ENCODE assay signal across 13 cellular contexts in the genomic region with DNA sequence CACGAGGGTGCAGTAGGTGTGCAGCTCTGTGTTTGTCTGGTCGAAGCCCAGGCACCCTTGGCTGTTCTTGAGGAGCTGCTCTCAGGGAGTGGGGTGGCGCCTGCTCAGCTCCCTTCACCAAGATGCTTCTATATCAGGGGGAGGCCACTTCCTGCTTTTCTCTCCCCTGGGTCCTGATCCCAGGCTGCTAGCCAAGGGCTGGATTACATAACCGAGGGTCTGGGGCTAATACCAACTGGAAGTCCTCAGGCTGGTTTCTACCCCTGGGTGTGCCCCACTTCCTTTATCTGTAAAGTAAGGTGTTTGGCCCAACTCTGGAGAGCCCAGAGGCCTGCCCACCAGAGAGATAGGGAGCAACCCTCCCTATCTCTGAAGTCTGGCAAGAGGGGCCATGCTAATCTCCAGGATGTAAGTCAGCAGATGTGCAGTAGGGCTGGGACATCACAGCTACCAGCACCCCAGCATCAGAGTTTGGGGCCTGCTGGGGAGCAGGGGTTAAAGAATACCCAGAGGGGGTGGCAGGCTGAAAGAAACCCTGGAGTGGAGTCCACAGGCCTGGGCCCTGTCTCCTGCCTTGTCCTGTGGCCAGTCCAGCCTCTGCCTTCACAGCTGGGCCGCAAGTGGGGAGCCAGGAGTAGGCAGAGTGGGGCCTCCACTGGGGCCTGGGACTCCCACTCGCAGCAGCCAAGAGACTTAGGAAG. TPM values are rescaled to one million over a fixed set of nuclear protein-coding genes. Genes with fewer than 3 reads are reported as not detected.
DNase-seq lines count a peak whose midpoint lies in the region; ATAC-seq and TF ChIP-seq lines count a peak whose summit lies in the region.
"Had no signal": no experiment of that assay in that cellular context is flagged by ENCODE, and none has a peak within 500 bp of the region (broad histone marks: within the 10 kb centered on the region; RNA-seq: fewer than 3 reads in every experiment).

No MANE protein-coding gene starts in this region.

- TF ChIP-seq CTCF in colonic mucosa (IDR thresholded peaks at IDR 0.05) = no peak

- H3K36me3 ChIP-seq in colonic mucosa (peaks cover 2% of the 10 kb centered on the region), muscle layer of duodenum (ENCODE audit: control insufficient read depth in 1 of 2, insufficient read depth in 2 of 2, low read length in 2 of 2) (peaks cover 14 to 25% of the 10 kb centered on the region in 2 donors)
- H3K36me3 ChIP-seq: SJCRH30 had no signal

- H3K9ac ChIP-seq in colonic mucosa (ENCODE audit: low read depth in 2 of 2, low read length in 2 of 2) = peak overlapping the region; percentile 58 to 81

- peaks cover 0 to 2% of the 10 kb centered on the region in 2 donors for H3K27me3 Mint-ChIP-seq in stimulated activated naive B cell treated with anti-CD40 and anti-IgM and Interleukin-4, amounts not matched to agents 10 μg/mL and 1 μg/mL and 100 μg/mL, for 72 hours
- H3K27me3 Mint-ChIP-seq: CD4-positive, CD25-positive, alpha-beta regulatory T cell had no signal

- H3K4me3 ChIP-seq in colonic mucosa (peak overlapping the region; percentile 52), muscle layer of duodenum (ENCODE audit: low read depth in 1 of 2, low read length in 2 of 2) (peak overlapping the region; percentile 2 to 17)
- H3K4me3 ChIP-seq: SJCRH30 had no signal

- no peak for DNase-seq in Right ventricle myocardium inferior (ENCODE audit: missing footprints)
- no peak for DNase-seq in cardiac septum (ENCODE audit: low spot score)
- DNase-seq in colonic mucosa = peak; percentile 50
- DNase-seq in stimulated activated naive B cell treated with anti-CD40 and anti-IgM and Interleukin-4, amounts not matched to agents 10 μg/mL and 1 μg/mL and 100 μg/mL, for 72 hours = no peak
- no peak for DNase-seq in G401 (ENCODE audit: low spot score)
- DNase-seq in midbrain (lab: John Stamatoyannopoulos, UW) = no peak
- DNase-seq: activated CD8-positive, alpha-beta memory T cell treated with anti-CD3 and anti-CD28 coated beads for 24 hours; CD4-positive, CD25-positive, alpha-beta regulatory T cell; foreskin fibroblast; NCI-H1048 had no signal

- H3K9me3 ChIP-seq in colonic mucosa (no peaks in the 10 kb centered on the region), muscle layer of duodenum (ENCODE audit: control insufficient read depth in 1 of 2, low read length in 2 of 2) (no peaks in the 10 kb centered on the region)
- H3K9me3 ChIP-seq: SJCRH30 had no signal

- no peak overlapping the region for H3K4me3 Mint-ChIP-seq in stimulated activated naive B cell treated with anti-CD40 and anti-IgM and Interleukin-4, amounts not matched to agents 10 μg/mL and 1 μg/mL and 100 μg/mL, for 72 hours

- peak; percentile 52 for ATAC-seq in Right ventricle myocardium inferior
- ATAC-seq in stimulated activated naive B cell treated with anti-CD40 and anti-IgM and Interleukin-4, amounts not matched to agents 10 μg/mL and 1 μg/mL and 100 μg/mL, for 72 hours (replicated peaks) = no peak
- ATAC-seq in GM21737 (IDR thresholded peaks at IDR 0.05; ENCODE audit: unreplicated experiment) = no peak

- H3K27ac Mint-ChIP-seq in stimulated activated naive B cell treated with anti-CD40 and anti-IgM and Interleukin-4, amounts not matched to agents 10 μg/mL and 1 μg/mL and 100 μg/mL, for 72 hours = no peak overlapping the region
- H3K27ac Mint-ChIP-seq: CD4-positive, CD25-positive, alpha-beta regulatory T cell had no signal

- H3K4me1 ChIP-seq in colonic mucosa (peaks cover 4% of the 10 kb centered on the region), muscle layer of duodenum (ENCODE audit: control insufficient read depth in 1 of 2, insufficient read depth in 2 of 2, low read length in 2 of 2) (peaks cover 7 to 36% of the 10 kb centered on the region in 2 donors)

- in situ Hi-C loops in G401 (cut with HindIII; ENCODE audit: low sequenced_read_pairs) = no loop called here

- H3K27ac ChIP-seq in colonic mucosa = peak overlapping the region; percentile 87
- peak overlapping the region; percentile 45 for H3K27ac ChIP-seq in muscle layer of duodenum (ENCODE audit: low read length)
- H3K27ac ChIP-seq: SJCRH30 had no signal

- intact Hi-C loops in Right ventricle myocardium inferior (cut with DNase I) (no loop called here), cardiac septum (cut with DNase I) (no loop called here), colonic mucosa (cut with DNase I) (no loop called here)

- no peaks in the 10 kb centered on the region for H3K36me3 Mint-ChIP-seq in stimulated activated naive B cell treated with anti-CD40 and anti-IgM and Interleukin-4, amounts not matched to agents 10 μg/mL and 1 μg/mL and 100 μg/mL, for 72 hours
- H3K36me3 Mint-ChIP-seq: CD4-positive, CD25-positive, alpha-beta regulatory T cell had no signal

- H3K27me3 ChIP-seq in colonic mucosa (no peaks in the 10 kb centered on the region), muscle layer of duodenum (ENCODE audit: low read depth, low read length) (no peaks in the 10 kb centered on the region)
- H3K27me3 ChIP-seq: SJCRH30 had no signal

- H3K4me1 Mint-ChIP-seq in stimulated activated naive B cell treated with anti-CD40 and anti-IgM and Interleukin-4, amounts not matched to agents 10 μg/mL and 1 μg/mL and 100 μg/mL, for 72 hours = no peaks in the 10 kb centered on the region
- H3K4me1 Mint-ChIP-seq: CD4-positive, CD25-positive, alpha-beta regulatory T cell had no signal

- no peaks in the 10 kb centered on the region for H3K9me3 Mint-ChIP-seq in stimulated activated naive B cell treated with anti-CD40 and anti-IgM and Interleukin-4, amounts not matched to agents 10 μg/mL and 1 μg/mL and 100 μg/mL, for 72 hours
- H3K9me3 Mint-ChIP-seq: CD4-positive, CD25-positive, alpha-beta regulatory T cell had no signal

RNA-seq across cellular contexts. Expression of a gene that starts 2.1 kb away (rescaled TPM):
- total RNA-seq in Right ventricle myocardium inferior (129 TPM), cardiac septum (21.2 TPM), colonic mucosa (100 to 1,000 TPM; 744 to 902 TPM)
- 0.27 TPM in 1 of 2 replicates, not detected in the other for total RNA-seq in G401 (2014; rRNA removed; shearing (Covaris generic))
- total RNA-seq: CD4-positive, CD25-positive, alpha-beta regulatory T cell had no signal

RNA-seq across cellular contexts. Expression of a gene that starts 23.3 kb away (rescaled TPM):
- total RNA-seq in Right ventricle myocardium inferior (16.5 TPM), cardiac septum (27.2 TPM), colonic mucosa (10 to 100 TPM; 28.6 to 44.1 TPM)
- 102 and 125 TPM in 2 replicates for total RNA-seq in G401 (2014; rRNA removed; shearing (Covaris generic))

RNA-seq across cellular contexts. Expression of a gene that starts 29.0 kb away (rescaled TPM):
- total RNA-seq in Right ventricle myocardium inferior = 185 TPM
- total RNA-seq in cardiac septum = 186 TPM
- 100 to 1,000 TPM; 179 to 273 TPM for total RNA-seq in colonic mucosa
- 518 and 580 TPM in 2 replicates for total RNA-seq in G401 (2014; rRNA removed; shearing (Covaris generic))

RNA-seq across cellular contexts. Expression of a gene that starts 43.1 kb away (rescaled TPM):
- total RNA-seq in Right ventricle myocardium inferior = 53.7 TPM
- total RNA-seq in cardiac septum = 47.7 TPM
- 10 to 100 TPM; 47.2 to 53.5 TPM for total RNA-seq in colonic mucosa
- 19.1 and 40.6 TPM in 2 replicates for total RNA-seq in G401 (2014; rRNA removed; shearing (Covaris generic))

Comparison
In these comparisons a context has a peak if more than half of its experiments do, and no peak if none do; other contexts are left out.
1. RNA of a gene that starts 2.1 kb away (total RNA-seq): 744 to 902 TPM in colonic mucosa, 129 TPM in Right ventricle myocardium inferior (single experiment) and 21.2 TPM in cardiac septum (single experiment); 0.27 TPM in G401; every median in the first group is over 10 times any median in the second.